ENCODE assay signal across 35 cellular contexts in genomic region chr4:40744218-40744617, GRCh38. TPM values are rescaled to one million over a fixed set of nuclear protein-coding genes. Genes with fewer than 3 reads are reported as not detected.
"Had no signal": no experiment of that assay in that cellular context is flagged by ENCODE, and none has a peak within 500 bp of the region (broad histone marks: within the 10 kb centered on the region; RNA-seq: fewer than 3 reads in every experiment).

No MANE protein-coding gene starts in this region.

- H3K4me3 Mint-ChIP-seq: activated CD4-positive, alpha-beta T cell treated with anti-CD3 and anti-CD28 coated beads for 36 hours; activated CD4-positive, alpha-beta T cell treated with anti-CD3 and anti-CD28 coated beads, Interleukin-2, amount 10 ng/mL, durations not matched to agents 7 days and 5 days; activated CD8-positive, alpha-beta T cell treated with anti-CD3 and anti-CD28 coated beads, Interleukin-2, amount 10 ng/mL, durations not matched to agents 7 days and 5 days; activated naive CD4-positive, alpha-beta T cell treated with anti-CD3 and anti-CD28 coated beads for 36 hours; activated T-cell treated with anti-CD3 and anti-CD28 coated beads, Interleukin-2, amount 50 U/mL, for 4 hours; activated T-helper 1 cell treated with anti-CD3 and anti-CD28 coated beads, Interleukin-12 subunit alpha, Interleukin-12 subunit beta, Interleukin-2, Interleukin-4 antibody, amounts not matched to agents 30 ng/mL and 10 ng/mL and 1 ng/mL, durations not matched to agents 14 hours and 24 hours and 36 hours; T-helper 2 cell treated with Interferon-gamma antibody and Interleukin-4, amounts not matched to agents 5 μg/mL and 100 μg/mL, for 36 hours had no signal

- H3K36me3 Mint-ChIP-seq: activated naive CD4-positive, alpha-beta T cell treated with anti-CD3 and anti-CD28 coated beads, Interleukin-2, amount 50 U/mL, for 72 hours had no signal

- DNase-seq: activated CD4-positive, alpha-beta T cell treated with anti-CD3 and anti-CD28 coated beads for 36 hours; activated CD4-positive, alpha-beta T cell treated with anti-CD3 and anti-CD28 coated beads, Interleukin-2, amount 10 ng/mL, durations not matched to agents 7 days and 5 days; activated CD4-positive, alpha-beta T cell treated with anti-CD3 and anti-CD28 coated beads, Interleukin-2, amount 50 U/mL, for 48 hours; activated CD8-positive, alpha-beta memory T cell treated with anti-CD3 and anti-CD28 coated beads, Interleukin-2, amount 50 U/mL, for 4 hours; activated CD8-positive, alpha-beta T cell treated with anti-CD3 and anti-CD28 coated beads, Interleukin-2, amount 10 ng/mL, durations not matched to agents 7 days and 5 days; activated gamma-delta T cell treated with Interleukin-2 at 50 U/mL for 16 hours; activated naive CD4-positive, alpha-beta T cell treated with anti-CD3 and anti-CD28 coated beads for 36 hours; activated T-cell treated with anti-CD3 and anti-CD28 coated beads for 4 hours; activated T-cell treated with anti-CD3 and anti-CD28 coated beads, Interleukin-2, amount 50 U/mL, for 4 hours; adrenal gland; body of pancreas; caudate nucleus; Kasumi-1; KG1; MG63; NCI-H1048; NCI-H1105 treated with DMSO at 0.1 percent for 48 hours; NCI-H1436; NCI-H1694; NCI-H2029; NCI-H2107; NCI-H2171; NCI-H510A; NCI-H526; NCI-H748 treated with DMSO at 0.1 percent for 48 hours; NK-92 treated with Interleukin-12 subunit alpha and Interleukin-12 subunit beta, amount 100 ng/mL, for 24 hours; PC-9; SHP77; SJCRH30 had no signal

- H3K36me3 ChIP-seq: adrenal gland, breast epithelium, MG63, SJCRH30 had no signal

- H3K9me3 ChIP-seq: adrenal gland, body of pancreas, breast epithelium, MG63, SJCRH30 had no signal

- H2AFZ ChIP-seq: PC-9 had no signal

- H3K9me3 Mint-ChIP-seq: activated CD4-positive, alpha-beta T cell treated with anti-CD3 and anti-CD28 coated beads, Interleukin-2, amount 10 ng/mL, durations not matched to agents 7 days and 5 days; activated naive CD4-positive, alpha-beta T cell treated with anti-CD3 and anti-CD28 coated beads for 36 hours; activated naive CD4-positive, alpha-beta T cell treated with anti-CD3 and anti-CD28 coated beads, Interleukin-2, amount 50 U/mL, for 72 hours; activated T-cell treated with anti-CD3 and anti-CD28 coated beads, Interleukin-2, amount 50 U/mL, for 4 hours; activated T-helper 1 cell treated with anti-CD3 and anti-CD28 coated beads, Interleukin-12 subunit alpha, Interleukin-12 subunit beta, Interleukin-2, Interleukin-4 antibody, amounts not matched to agents 30 ng/mL and 10 ng/mL and 1 ng/mL, durations not matched to agents 14 hours and 24 hours and 36 hours; T-helper 2 cell treated with Interferon-gamma antibody and Interleukin-4, amounts not matched to agents 5 μg/mL and 100 μg/mL, for 36 hours had no signal

- ATAC-seq: activated CD4-positive, alpha-beta T cell treated with anti-CD3 and anti-CD28 coated beads for 36 hours; activated CD8-positive, alpha-beta T cell treated with anti-CD3 and anti-CD28 coated beads, Interleukin-2, amount 10 ng/mL, durations not matched to agents 7 days and 5 days; activated naive CD4-positive, alpha-beta T cell treated with anti-CD3 and anti-CD28 coated beads, Interleukin-2, amount 50 U/mL, for 72 hours; activated T-cell treated with anti-CD3 and anti-CD28 coated beads, Interleukin-2, amount 50 U/mL, for 4 hours; body of pancreas had no signal

- H3K4me3 ChIP-seq: adrenal gland, body of pancreas, breast epithelium, MG63, PC-9, SJCRH30, SK-N-MC had no signal

- H3K27ac Mint-ChIP-seq: activated CD4-positive, alpha-beta T cell treated with anti-CD3 and anti-CD28 coated beads for 36 hours; activated CD4-positive, alpha-beta T cell treated with anti-CD3 and anti-CD28 coated beads, Interleukin-2, amount 10 ng/mL, durations not matched to agents 7 days and 5 days; activated CD8-positive, alpha-beta T cell treated with anti-CD3 and anti-CD28 coated beads, Interleukin-2, amount 10 ng/mL, durations not matched to agents 7 days and 5 days; activated naive CD4-positive, alpha-beta T cell treated with anti-CD3 and anti-CD28 coated beads for 36 hours; activated naive CD4-positive, alpha-beta T cell treated with anti-CD3 and anti-CD28 coated beads, Interleukin-2, amount 50 U/mL, for 72 hours; activated T-helper 1 cell treated with anti-CD3 and anti-CD28 coated beads, Interleukin-12 subunit alpha, Interleukin-12 subunit beta, Interleukin-2, Interleukin-4 antibody, amounts not matched to agents 30 ng/mL and 10 ng/mL and 1 ng/mL, durations not matched to agents 14 hours and 24 hours and 36 hours; T-helper 2 cell treated with Interferon-gamma antibody and Interleukin-4, amounts not matched to agents 5 μg/mL and 100 μg/mL, for 36 hours had no signal

- H3K4me2 ChIP-seq: PC-9 had no signal

- H3K27me3 ChIP-seq: adrenal gland, body of pancreas, breast epithelium, MG63, SJCRH30 had no signal

- H3K27ac ChIP-seq: adrenal gland, body of pancreas, breast epithelium, PC-9, RWPE1, SJCRH30, SK-N-MC had no signal

- H3K4me1 ChIP-seq: adrenal gland, body of pancreas, breast epithelium, SJCRH30 had no signal

RNA-seq across cellular contexts. Expression of gene NSUN7, which starts 5.5 kb away (rescaled TPM):
- total RNA-seq: activated CD4-positive, alpha-beta T cell treated with anti-CD3 and anti-CD28 coated beads, Interleukin-2, amount 10 ng/mL, durations not matched to agents 7 days and 5 days; activated T-cell treated with anti-CD3 and anti-CD28 coated beads, Interleukin-2, amount 50 U/mL, for 4 hours had no signal
